1 cellular context compared by ENCODE assay signal in the genomic region with DNA sequence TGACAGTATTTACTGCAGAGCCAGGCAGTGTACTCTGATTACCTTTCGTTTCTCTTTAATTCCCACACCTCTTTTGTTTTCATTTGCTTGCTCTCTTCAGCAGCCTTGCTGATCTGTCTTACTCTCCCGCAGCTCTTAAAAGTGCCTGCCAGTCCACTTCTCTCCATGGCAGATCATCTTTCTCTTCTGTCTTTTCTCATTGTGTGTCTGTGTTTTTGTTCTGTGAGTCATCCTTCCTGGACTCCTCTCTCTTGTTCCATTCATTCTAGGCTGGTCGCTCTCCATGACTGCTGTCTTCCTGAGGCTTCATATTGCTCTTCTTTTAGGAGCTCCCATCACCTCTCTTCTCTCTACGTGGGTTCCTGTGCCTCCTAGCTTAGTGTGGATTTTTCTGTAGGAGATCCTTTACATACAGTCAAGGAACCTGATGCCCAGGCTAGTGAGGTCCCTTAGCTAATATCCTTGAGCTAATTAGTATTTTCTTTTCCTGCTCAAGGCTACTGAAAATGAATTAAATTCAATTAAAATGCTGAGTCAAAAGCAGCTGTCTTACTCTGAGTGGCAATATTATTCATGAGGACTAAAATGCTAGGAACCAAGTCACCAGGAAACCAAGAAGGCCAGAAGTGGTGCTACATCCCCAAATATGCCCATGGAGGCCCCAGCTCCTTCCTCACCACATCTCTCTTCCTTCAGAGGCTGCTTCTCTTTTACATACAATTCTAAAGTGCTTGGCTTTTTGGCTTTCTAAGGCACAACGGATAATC.
TF ChIP-seq lines count a peak whose summit lies in the region.

No MANE protein-coding gene starts in this region.

TF ChIP-seq in HepG2, 621 proteins besides CTCF, POLR2A, EP300 and RAD21 (continued from another document):
- TF ChIP-seq, protein P1, sequence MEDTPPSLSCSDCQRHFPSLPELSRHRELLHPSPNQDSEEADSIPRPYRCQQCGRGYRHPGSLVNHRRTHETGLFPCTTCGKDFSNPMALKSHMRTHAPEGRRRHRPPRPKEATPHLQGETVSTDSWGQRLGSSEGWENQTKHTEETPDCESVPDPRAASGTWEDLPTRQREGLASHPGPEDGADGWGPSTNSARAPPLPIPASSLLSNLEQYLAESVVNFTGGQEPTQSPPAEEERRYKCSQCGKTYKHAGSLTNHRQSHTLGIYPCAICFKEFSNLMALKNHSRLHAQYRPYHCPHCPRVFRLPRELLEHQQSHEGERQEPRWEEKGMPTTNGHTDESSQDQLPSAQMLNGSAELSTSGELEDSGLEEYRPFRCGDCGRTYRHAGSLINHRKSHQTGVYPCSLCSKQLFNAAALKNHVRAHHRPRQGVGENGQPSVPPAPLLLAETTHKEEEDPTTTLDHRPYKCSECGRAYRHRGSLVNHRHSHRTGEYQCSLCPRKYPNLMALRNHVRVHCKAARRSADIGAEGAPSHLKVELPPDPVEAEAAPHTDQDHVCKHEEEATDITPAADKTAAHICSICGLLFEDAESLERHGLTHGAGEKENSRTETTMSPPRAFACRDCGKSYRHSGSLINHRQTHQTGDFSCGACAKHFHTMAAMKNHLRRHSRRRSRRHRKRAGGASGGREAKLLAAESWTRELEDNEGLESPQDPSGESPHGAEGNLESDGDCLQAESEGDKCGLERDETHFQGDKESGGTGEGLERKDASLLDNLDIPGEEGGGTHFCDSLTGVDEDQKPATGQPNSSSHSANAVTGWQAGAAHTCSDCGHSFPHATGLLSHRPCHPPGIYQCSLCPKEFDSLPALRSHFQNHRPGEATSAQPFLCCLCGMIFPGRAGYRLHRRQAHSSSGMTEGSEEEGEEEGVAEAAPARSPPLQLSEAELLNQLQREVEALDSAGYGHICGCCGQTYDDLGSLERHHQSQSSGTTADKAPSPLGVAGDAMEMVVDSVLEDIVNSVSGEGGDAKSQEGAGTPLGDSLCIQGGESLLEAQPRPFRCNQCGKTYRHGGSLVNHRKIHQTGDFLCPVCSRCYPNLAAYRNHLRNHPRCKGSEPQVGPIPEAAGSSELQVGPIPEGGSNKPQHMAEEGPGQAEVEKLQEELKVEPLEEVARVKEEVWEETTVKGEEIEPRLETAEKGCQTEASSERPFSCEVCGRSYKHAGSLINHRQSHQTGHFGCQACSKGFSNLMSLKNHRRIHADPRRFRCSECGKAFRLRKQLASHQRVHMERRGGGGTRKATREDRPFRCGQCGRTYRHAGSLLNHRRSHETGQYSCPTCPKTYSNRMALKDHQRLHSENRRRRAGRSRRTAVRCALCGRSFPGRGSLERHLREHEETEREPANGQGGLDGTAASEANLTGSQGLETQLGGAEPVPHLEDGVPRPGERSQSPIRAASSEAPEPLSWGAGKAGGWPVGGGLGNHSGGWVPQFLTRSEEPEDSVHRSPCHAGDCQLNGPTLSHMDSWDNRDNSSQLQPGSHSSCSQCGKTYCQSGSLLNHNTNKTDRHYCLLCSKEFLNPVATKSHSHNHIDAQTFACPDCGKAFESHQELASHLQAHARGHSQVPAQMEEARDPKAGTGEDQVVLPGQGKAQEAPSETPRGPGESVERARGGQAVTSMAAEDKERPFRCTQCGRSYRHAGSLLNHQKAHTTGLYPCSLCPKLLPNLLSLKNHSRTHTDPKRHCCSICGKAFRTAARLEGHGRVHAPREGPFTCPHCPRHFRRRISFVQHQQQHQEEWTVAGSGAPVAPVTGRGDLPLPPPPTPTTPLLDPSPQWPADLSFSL (CRISPR knock-in tag; IDR thresholded peaks at IDR 0.05) = no peak
- peak; percentile 74 for TF ChIP-seq FOSL2 (CRISPR knock-in tag; IDR thresholded peaks at IDR 0.05)
- no peak for TF ChIP-seq FOSL1 (CRISPR knock-in tag; IDR thresholded peaks at IDR 0.05; ENCODE audit: borderline replicate concordance)
- TF ChIP-seq, protein P2, sequence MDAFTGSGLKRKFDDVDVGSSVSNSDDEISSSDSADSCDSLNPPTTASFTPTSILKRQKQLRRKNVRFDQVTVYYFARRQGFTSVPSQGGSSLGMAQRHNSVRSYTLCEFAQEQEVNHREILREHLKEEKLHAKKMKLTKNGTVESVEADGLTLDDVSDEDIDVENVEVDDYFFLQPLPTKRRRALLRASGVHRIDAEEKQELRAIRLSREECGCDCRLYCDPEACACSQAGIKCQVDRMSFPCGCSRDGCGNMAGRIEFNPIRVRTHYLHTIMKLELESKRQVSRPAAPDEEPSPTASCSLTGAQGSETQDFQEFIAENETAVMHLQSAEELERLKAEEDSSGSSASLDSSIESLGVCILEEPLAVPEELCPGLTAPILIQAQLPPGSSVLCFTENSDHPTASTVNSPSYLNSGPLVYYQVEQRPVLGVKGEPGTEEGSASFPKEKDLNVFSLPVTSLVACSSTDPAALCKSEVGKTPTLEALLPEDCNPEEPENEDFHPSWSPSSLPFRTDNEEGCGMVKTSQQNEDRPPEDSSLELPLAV (CRISPR knock-in tag; conservative IDR thresholded peaks at IDR 0.05; ENCODE audit: low read depth) = no peak
- TF ChIP-seq, protein P3, sequence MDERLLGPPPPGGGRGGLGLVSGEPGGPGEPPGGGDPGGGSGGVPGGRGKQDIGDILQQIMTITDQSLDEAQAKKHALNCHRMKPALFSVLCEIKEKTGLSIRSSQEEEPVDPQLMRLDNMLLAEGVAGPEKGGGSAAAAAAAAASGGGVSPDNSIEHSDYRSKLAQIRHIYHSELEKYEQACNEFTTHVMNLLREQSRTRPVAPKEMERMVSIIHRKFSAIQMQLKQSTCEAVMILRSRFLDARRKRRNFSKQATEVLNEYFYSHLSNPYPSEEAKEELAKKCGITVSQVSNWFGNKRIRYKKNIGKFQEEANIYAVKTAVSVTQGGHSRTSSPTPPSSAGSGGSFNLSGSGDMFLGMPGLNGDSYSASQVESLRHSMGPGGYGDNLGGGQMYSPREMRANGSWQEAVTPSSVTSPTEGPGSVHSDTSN (CRISPR knock-in tag; IDR thresholded peaks at IDR 0.05) = no peak
- 0 out of 2 replicates have a peak, but pooled peaks have one; percentile 10 for TF ChIP-seq ELF3 (CRISPR knock-in tag; IDR thresholded peaks at IDR 0.05)
- TF ChIP-seq MEF2D (CRISPR knock-in tag; IDR thresholded peaks at IDR 0.05) = no peak
- no peak for TF ChIP-seq SOX13 (IDR thresholded peaks at IDR 0.05)
- TF ChIP-seq SOX13 (CRISPR knock-in tag; conservative IDR thresholded peaks at IDR 0.05 in 1 of 2, IDR thresholded peaks at IDR 0.05 in 1 of 2) = 0 out of 4 replicates have a peak, but pooled peaks of 1 of the 2 experiments have one; percentile 26
- peak; percentile 28; the same call in 1 of the 2 replicates for TF ChIP-seq SOX5 (CRISPR knock-in tag; IDR thresholded peaks at IDR 0.05; ENCODE audit: borderline replicate concordance)
- no peak for TF ChIP-seq ZC3H4 (CRISPR knock-in tag; IDR thresholded peaks at IDR 0.05; ENCODE audit: borderline replicate concordance)
- peak; percentile 66; the same call in 1 of the 2 replicates for TF ChIP-seq ZNF644 (CRISPR knock-in tag; IDR thresholded peaks at IDR 0.05; ENCODE audit: low read depth)
- no peak for TF ChIP-seq RXRA (CRISPR knock-in tag; IDR thresholded peaks at IDR 0.05)
- TF ChIP-seq, protein P4, sequence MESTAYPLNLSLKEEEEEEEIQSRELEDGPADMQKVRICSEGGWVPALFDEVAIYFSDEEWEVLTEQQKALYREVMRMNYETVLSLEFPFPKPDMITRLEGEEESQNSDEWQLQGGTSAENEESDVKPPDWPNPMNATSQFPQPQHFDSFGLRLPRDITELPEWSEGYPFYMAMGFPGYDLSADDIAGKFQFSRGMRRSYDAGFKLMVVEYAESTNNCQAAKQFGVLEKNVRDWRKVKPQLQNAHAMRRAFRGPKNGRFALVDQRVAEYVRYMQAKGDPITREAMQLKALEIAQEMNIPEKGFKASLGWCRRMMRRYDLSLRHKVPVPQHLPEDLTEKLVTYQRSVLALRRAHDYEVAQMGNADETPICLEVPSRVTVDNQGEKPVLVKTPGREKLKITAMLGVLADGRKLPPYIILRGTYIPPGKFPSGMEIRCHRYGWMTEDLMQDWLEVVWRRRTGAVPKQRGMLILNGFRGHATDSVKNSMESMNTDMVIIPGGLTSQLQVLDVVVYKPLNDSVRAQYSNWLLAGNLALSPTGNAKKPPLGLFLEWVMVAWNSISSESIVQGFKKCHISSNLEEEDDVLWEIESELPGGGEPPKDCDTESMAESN (CRISPR knock-in tag; conservative IDR thresholded peaks at IDR 0.05) = no peak
- TF ChIP-seq, protein P5, sequence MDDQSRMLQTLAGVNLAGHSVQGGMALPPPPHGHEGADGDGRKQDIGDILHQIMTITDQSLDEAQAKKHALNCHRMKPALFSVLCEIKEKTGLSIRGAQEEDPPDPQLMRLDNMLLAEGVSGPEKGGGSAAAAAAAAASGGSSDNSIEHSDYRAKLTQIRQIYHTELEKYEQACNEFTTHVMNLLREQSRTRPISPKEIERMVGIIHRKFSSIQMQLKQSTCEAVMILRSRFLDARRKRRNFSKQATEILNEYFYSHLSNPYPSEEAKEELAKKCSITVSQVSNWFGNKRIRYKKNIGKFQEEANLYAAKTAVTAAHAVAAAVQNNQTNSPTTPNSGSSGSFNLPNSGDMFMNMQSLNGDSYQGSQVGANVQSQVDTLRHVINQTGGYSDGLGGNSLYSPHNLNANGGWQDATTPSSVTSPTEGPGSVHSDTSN (CRISPR knock-in tag; IDR thresholded peaks at IDR 0.05; ENCODE audit: borderline replicate concordance) = no peak
